8 cellular contexts compared by ENCODE assay signal in the genomic region with DNA sequence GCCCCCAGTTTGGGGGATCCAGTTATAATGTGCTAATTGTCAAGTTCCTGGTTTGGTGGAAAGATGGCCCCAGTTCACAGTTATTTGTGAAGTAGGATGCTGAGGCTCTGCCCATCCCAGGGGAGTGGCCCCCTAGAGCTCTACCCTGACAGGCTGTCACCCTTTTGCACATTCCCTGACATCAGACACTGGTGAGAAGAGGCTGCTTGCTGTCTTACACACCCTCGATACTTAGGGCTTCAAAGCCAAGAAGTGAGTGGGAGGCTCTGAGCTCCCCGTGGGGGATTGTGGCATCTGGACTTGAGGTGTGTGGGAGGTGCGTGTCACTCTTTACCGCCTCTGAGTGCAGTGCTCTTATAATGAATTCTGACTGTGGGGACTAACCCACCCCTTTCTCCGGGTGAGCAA.
DNase-seq lines count a peak whose midpoint lies in the region; ATAC-seq and TF ChIP-seq lines count a peak whose summit lies in the region.

No MANE protein-coding gene starts in this region.

- DNase-seq in HFFc6 (no peak), T-helper 17 cell (no peak), islet precursor cell (peak; percentile 69), COLO829 (ENCODE audit: low spot score) (no peak), NCI-H345 (lab: John Stamatoyannopoulos, UW) (no peak), lower lobe of right lung (no peak), UCSD-AML1 (lab: John Stamatoyannopoulos, UW; ENCODE audit: unreplicated experiment) (no peak)

- TF ChIP-seq CTCF in HFFc6 (IDR thresholded peaks at IDR 0.05) (no peak), lower lobe of right lung (IDR thresholded peaks at IDR 0.05) (no peak)

- no peaks in the 10 kb centered on the region for H3K36me3 Mint-ChIP-seq in HFFc6 (ENCODE audit: low read depth)
- H3K36me3 Mint-ChIP-seq in T-helper 17 cell (ENCODE audit: low read depth) = peaks cover 16% of the 10 kb centered on the region

- H3K4me1 Mint-ChIP-seq in HFFc6 (ENCODE audit: low read depth) (peaks cover 66% of the 10 kb centered on the region), T-helper 17 cell (peaks cover 28% of the 10 kb centered on the region)

- H3K4me3 ChIP-seq in lower lobe of right lung = no peak overlapping the region

- no peaks in the 10 kb centered on the region for H3K27me3 ChIP-seq in lower lobe of right lung (ENCODE audit: low read depth)

- ATAC-seq in GM18508 (IDR thresholded peaks at IDR 0.05; ENCODE audit: insufficient read depth, unreplicated experiment) (peak; percentile 82), T-helper 17 cell (peak; percentile 51), lower lobe of right lung (no peak)

- H3K27me3 Mint-ChIP-seq in HFFc6 (ENCODE audit: insufficient read depth) (no peaks in the 10 kb centered on the region), T-helper 17 cell (no peaks in the 10 kb centered on the region)

- H3K9me3 Mint-ChIP-seq in HFFc6 = no peaks in the 10 kb centered on the region

- H3K4me3 Mint-ChIP-seq in HFFc6 = no peak overlapping the region
- H3K4me3 Mint-ChIP-seq in T-helper 17 cell = no peak overlapping the region

- intact Hi-C loops in lower lobe of right lung (cut with DNase I) = no loop called here

- no peak overlapping the region for H3K27ac ChIP-seq in lower lobe of right lung

- H3K9me3 ChIP-seq in T-helper 17 cell (ENCODE audit: control insufficient read depth, low read length, poor library complexity, severe bottlenecking) = no peaks in the 10 kb centered on the region
- no peaks in the 10 kb centered on the region for H3K9me3 ChIP-seq in lower lobe of right lung

- peaks cover 6% of the 10 kb centered on the region for H3K36me3 ChIP-seq in lower lobe of right lung

- peaks cover 4% of the 10 kb centered on the region for H3K4me1 ChIP-seq in lower lobe of right lung

- H3K27ac Mint-ChIP-seq in HFFc6 (peak overlapping the region; percentile 93), T-helper 17 cell (peak overlapping the region; percentile 21)

Comparison
In these comparisons a context has a peak if more than half of its experiments do, and no peak if none do; other contexts are left out.
1. ATAC-seq: peak in GM18508 (single experiment) and T-helper 17 cell (single experiment); none in lower lobe of right lung (0 of 2).